Comparison of ENCODE assay signal across 31 cellular contexts in genomic region chr5:124686239-124687004, GRCh38.
DNase-seq lines count a peak whose midpoint lies in the region; ATAC-seq and TF ChIP-seq lines count a peak whose summit lies in the region.
"Had no signal": no experiment of that assay in that cellular context is flagged by ENCODE, and none has a peak within 500 bp of the region (broad histone marks: within the 10 kb centered on the region; RNA-seq: fewer than 3 reads in every experiment).

No MANE protein-coding gene starts in this region.

- DNase-seq in cardiac muscle cell (ENCODE audit: low read depth in 1 of 2, low spot score in 1 of 2) (no peak), heart left ventricle (no peak), progenitor cell of endocrine pancreas (ENCODE audit: low spot score, unreplicated experiment) (no peak), NCI-H446 (lab: John Stamatoyannopoulos, UW) (no peak)
- no peak for DNase-seq in activated CD4-positive, alpha-beta T cell treated with anti-CD3 and anti-CD28 coated beads for 48 hours
- no peak for DNase-seq in CD8-positive, alpha-beta memory T cell
- DNase-seq: activated CD4-positive, alpha-beta T cell treated with anti-CD3 and anti-CD28 coated beads, Interleukin-2, amount 50 U/mL, for 1 hour; activated effector memory CD4-positive, alpha-beta T cell treated with anti-CD3 and anti-CD28 coated beads, Interleukin-2, amount 50 U/mL, for 16 hours; activated naive CD8-positive, alpha-beta T cell treated with anti-CD3 and anti-CD28 coated beads for 36 hours; activated T-cell treated with anti-CD3 and anti-CD28 coated beads, Interleukin-2, amount 50 U/mL, for 1 hour; aorta; CD4-positive, CD25-positive, alpha-beta regulatory T cell; colonic mucosa; DMS79 treated with DMSO at 0.1 percent for 48 hours; effector CD4-positive, alpha-beta T cell; glutamatergic neuron; KG1; MG63; naive B cell; NCI-H1105; NCI-H187; NCI-H510A; NK-92 treated with Interleukin-12 subunit alpha and Interleukin-12 subunit beta, amount 100 ng/mL, for 24 hours; occipital lobe; PC-9; Right ventricle myocardium superior; stimulated activated naive CD4-positive, alpha-beta T cell had no signal

- POLR2A ChIA-PET in CD8-positive, alpha-beta memory T cell (lab: Charles Lee): no interaction called here

- H3K27me3 ChIP-seq in cardiac muscle cell (no peaks in the 10 kb centered on the region), heart left ventricle (no peaks in the 10 kb centered on the region), gastroesophageal sphincter (no peaks in the 10 kb centered on the region)
- no peaks in the 10 kb centered on the region for H3K27me3 ChIP-seq in CD8-positive, alpha-beta memory T cell (ENCODE audit: insufficient read depth, low read length, poor library complexity, severe bottlenecking)
- H3K27me3 ChIP-seq: colonic mucosa, MG63 had no signal

- ATAC-seq in heart left ventricle (no peak), gastroesophageal sphincter (no peak)
- no peak for ATAC-seq in activated CD4-positive, CD25-positive, alpha-beta regulatory T cell treated with anti-CD3 and anti-CD28 coated beads, Interleukin-2, amount 50 U/mL, for 24 hours

- CTCF ChIA-PET in CD8-positive, alpha-beta memory T cell (lab: Charles Lee): no interaction called here

- TF ChIP-seq EP300 in gastroesophageal sphincter (IDR thresholded peaks at IDR 0.05): no peak

- TF ChIP-seq CTCF in cardiac muscle cell (IDR thresholded peaks at IDR 0.05; ENCODE audit: low read depth, low read length): no peak
- TF ChIP-seq CTCF in heart left ventricle (IDR thresholded peaks at IDR 0.05): no peak
- no peak for TF ChIP-seq CTCF in gastroesophageal sphincter (IDR thresholded peaks at IDR 0.05)
- TF ChIP-seq CTCF in progenitor cell of endocrine pancreas (IDR thresholded peaks at IDR 0.05; ENCODE audit: unreplicated experiment): no peak

- WGBS in heart left ventricle, 4 donors: 90 to 93% (median 91%) methylated on average over 3 of the region's 3 CpGs
- WGBS in gastroesophageal sphincter (ENCODE audit: low coverage in 1 of 2), 2 donors: 87 to 93% methylated on average over 3 of the region's 3 CpGs

- peaks cover 24% of the 10 kb centered on the region for H3K36me3 Mint-ChIP-seq in progenitor cell of endocrine pancreas (ENCODE audit: insufficient read depth)
- peaks cover 0 to under 1% (median 0%) of the 10 kb centered on the region in 3 donors for H3K36me3 Mint-ChIP-seq in CD8-positive, alpha-beta memory T cell
- H3K36me3 Mint-ChIP-seq: activated naive CD8-positive, alpha-beta T cell treated with anti-CD3 and anti-CD28 coated beads for 36 hours; CD4-positive, CD25-positive, alpha-beta regulatory T cell had no signal

- no peak overlapping the region for H3K4me3 Mint-ChIP-seq in progenitor cell of endocrine pancreas (ENCODE audit: low read depth)
- H3K4me3 Mint-ChIP-seq in CD8-positive, alpha-beta memory T cell: no peak overlapping the region
- H3K4me3 Mint-ChIP-seq: activated naive CD8-positive, alpha-beta T cell treated with anti-CD3 and anti-CD28 coated beads for 36 hours; CD4-positive, CD25-positive, alpha-beta regulatory T cell; mesothelial cell of epicardium; T-helper 2 cell treated with Interferon-gamma antibody and Interleukin-4, amounts not matched to agents 5 μg/mL and 100 μg/mL, for 36 hours had no signal

- H3K27me3 Mint-ChIP-seq in progenitor cell of endocrine pancreas: no peaks in the 10 kb centered on the region
- no peaks in the 10 kb centered on the region for H3K27me3 Mint-ChIP-seq in CD8-positive, alpha-beta memory T cell
- H3K27me3 Mint-ChIP-seq: CD4-positive, CD25-positive, alpha-beta regulatory T cell; naive B cell had no signal

- peaks cover 45% of the 10 kb centered on the region for H3K4me1 Mint-ChIP-seq in progenitor cell of endocrine pancreas (ENCODE audit: low read depth)
- no peaks in the 10 kb centered on the region for H3K4me1 Mint-ChIP-seq in CD8-positive, alpha-beta memory T cell
- H3K4me1 Mint-ChIP-seq: activated naive CD8-positive, alpha-beta T cell treated with anti-CD3 and anti-CD28 coated beads for 36 hours; CD4-positive, CD25-positive, alpha-beta regulatory T cell had no signal

- no peak overlapping the region for H3K4me3 ChIP-seq in cardiac muscle cell
- no peak overlapping the region for H3K4me3 ChIP-seq in heart left ventricle
- no peak overlapping the region for H3K4me3 ChIP-seq in gastroesophageal sphincter
- H3K4me3 ChIP-seq in CD8-positive, alpha-beta memory T cell (ENCODE audit: low read length): no peak overlapping the region
- H3K4me3 ChIP-seq: colonic mucosa, MG63, PC-9 had no signal

- intact Hi-C loops in heart left ventricle (cut with DNase I): no loop called here

- H3K9me3 ChIP-seq in cardiac muscle cell (ENCODE audit: low read depth): no peaks in the 10 kb centered on the region
- no peaks in the 10 kb centered on the region for H3K9me3 ChIP-seq in heart left ventricle
- no peaks in the 10 kb centered on the region for H3K9me3 ChIP-seq in gastroesophageal sphincter
- no peaks in the 10 kb centered on the region for H3K9me3 ChIP-seq in CD8-positive, alpha-beta memory T cell (ENCODE audit: low read length)
- H3K9me3 ChIP-seq: colonic mucosa, MG63 had no signal

- no peaks in the 10 kb centered on the region for H3K9me3 Mint-ChIP-seq in progenitor cell of endocrine pancreas (ENCODE audit: low read depth)
- H3K9me3 Mint-ChIP-seq in CD8-positive, alpha-beta memory T cell: peaks cover 0 to 8% (median 1%) of the 10 kb centered on the region in 5 donors
- H3K9me3 Mint-ChIP-seq: activated naive CD8-positive, alpha-beta T cell treated with anti-CD3 and anti-CD28 coated beads for 36 hours; mesothelial cell of epicardium; naive B cell; T-helper 2 cell treated with Interferon-gamma antibody and Interleukin-4, amounts not matched to agents 5 μg/mL and 100 μg/mL, for 36 hours had no signal

- no peaks in the 10 kb centered on the region for H3K36me3 ChIP-seq in cardiac muscle cell
- no peaks in the 10 kb centered on the region for H3K36me3 ChIP-seq in heart left ventricle
- no peaks in the 10 kb centered on the region for H3K36me3 ChIP-seq in gastroesophageal sphincter
- H3K36me3 ChIP-seq in CD8-positive, alpha-beta memory T cell (ENCODE audit: insufficient read depth, low read length): no peaks in the 10 kb centered on the region
- H3K36me3 ChIP-seq: colonic mucosa, MG63 had no signal

- H3K4me1 ChIP-seq in cardiac muscle cell (ENCODE audit: low read depth) (peaks cover 33% of the 10 kb centered on the region), heart left ventricle (peaks cover 0 to 31% (median 2%) of the 10 kb centered on the region in 12 donors), gastroesophageal sphincter (peaks cover 0 to 64% (median 9%) of the 10 kb centered on the region in 3 donors)
- H3K4me1 ChIP-seq in CD8-positive, alpha-beta memory T cell (ENCODE audit: insufficient read depth, low read length): no peaks in the 10 kb centered on the region
- H3K4me1 ChIP-seq: colonic mucosa had no signal

- no peak for TF ChIP-seq POLR2A in heart left ventricle (IDR thresholded peaks at IDR 0.05)
- TF ChIP-seq POLR2A in gastroesophageal sphincter (IDR thresholded peaks at IDR 0.05): no peak

- peak overlapping the region; percentile 52 for H3K27ac ChIP-seq in cardiac muscle cell
- peak overlapping the region in 1 of 12 donors; percentile 21 for H3K27ac ChIP-seq in heart left ventricle
- H3K27ac ChIP-seq in gastroesophageal sphincter: peak overlapping the region in 3 of 4 donors; percentile 30 to 64 (median 60)
- H3K27ac ChIP-seq in CD8-positive, alpha-beta memory T cell (ENCODE audit: low read depth, low read length): no peak overlapping the region
- H3K27ac ChIP-seq: colonic mucosa, PC-9 had no signal

- peak overlapping the region; percentile 5 for H3K27ac Mint-ChIP-seq in progenitor cell of endocrine pancreas
- H3K27ac Mint-ChIP-seq in CD8-positive, alpha-beta memory T cell: no peak overlapping the region
- H3K27ac Mint-ChIP-seq: activated naive CD8-positive, alpha-beta T cell treated with anti-CD3 and anti-CD28 coated beads for 36 hours; CD4-positive, CD25-positive, alpha-beta regulatory T cell; mesothelial cell of epicardium; naive B cell; T-helper 2 cell treated with Interferon-gamma antibody and Interleukin-4, amounts not matched to agents 5 μg/mL and 100 μg/mL, for 36 hours had no signal
